In the genomic region with DNA sequence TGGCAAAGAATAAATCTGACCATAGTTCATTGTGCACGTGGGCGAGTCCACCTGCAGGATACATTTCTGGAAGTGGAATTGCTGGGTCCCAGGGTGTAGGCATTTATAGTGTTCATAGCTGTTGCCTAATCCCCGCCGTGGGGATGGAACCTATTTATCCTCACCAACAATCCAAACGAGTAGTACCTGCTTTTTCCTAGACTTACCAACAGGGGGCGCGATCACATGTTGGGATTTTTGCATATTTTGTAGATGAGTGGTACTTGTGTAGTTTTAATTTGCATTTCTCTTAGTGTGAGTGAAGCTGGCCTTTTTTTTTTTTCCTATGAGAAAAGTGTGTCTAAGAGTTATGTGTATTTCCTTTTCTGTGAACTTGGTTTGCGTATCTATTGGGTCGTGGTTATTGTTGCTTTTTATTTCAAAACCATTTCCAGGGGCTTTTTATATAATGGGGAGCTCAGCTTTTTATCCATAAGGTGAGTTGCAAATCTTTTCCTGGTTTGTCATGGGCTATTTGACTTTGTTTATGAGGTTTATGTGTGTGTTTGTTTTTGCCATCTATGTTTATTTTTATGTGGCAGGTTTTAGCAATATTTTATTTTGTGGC, we compare ENCODE assay signal across 8 cellular contexts.
A peak's percentile ranks its signal among the peaks of the same experiment; 100 is the strongest.
DNase-seq lines count a peak whose midpoint lies in the region; ATAC-seq and TF ChIP-seq lines count a peak whose summit lies in the region.

No MANE protein-coding gene starts in this region.

- DNase-seq in CMK (ENCODE audit: low read depth), result peak; percentile 48
- DNase-seq in HS-5 (ENCODE audit: low read depth), result peak; percentile 56
- DNase-seq in RPMI8226, result peak; percentile 44
- peak; percentile 50 for DNase-seq in activated T-helper 1 cell treated with anti-CD3 and anti-CD28 coated beads, Interleukin-12 subunit alpha, Interleukin-12 subunit beta, Interleukin-2, Interleukin-4 antibody, amounts not matched to agents 30 ng/mL and 10 ng/mL and 1 ng/mL, durations not matched to agents 14 hours and 24 hours and 36 hours (ENCODE audit: low spot score)
- DNase-seq in fibroblast of pulmonary artery (ENCODE audit: low read depth), result peak; percentile 89
- peak in 38 of 56 donors; percentile 5 to 66 (median 26) for DNase-seq in nucleus accumbens (lab: John Stamatoyannopoulos, UW)
- DNase-seq in thyroid gland, result peak; percentile 56 to 67

- no peak overlapping the region for H3K4me3 Mint-ChIP-seq in activated T-helper 1 cell treated with anti-CD3 and anti-CD28 coated beads, Interleukin-12 subunit alpha, Interleukin-12 subunit beta, Interleukin-2, Interleukin-4 antibody, amounts not matched to agents 30 ng/mL and 10 ng/mL and 1 ng/mL, durations not matched to agents 14 hours and 24 hours and 36 hours

- no peaks in the 10 kb centered on the region for H3K9me3 Mint-ChIP-seq in activated T-helper 1 cell treated with anti-CD3 and anti-CD28 coated beads, Interleukin-12 subunit alpha, Interleukin-12 subunit beta, Interleukin-2, Interleukin-4 antibody, amounts not matched to agents 30 ng/mL and 10 ng/mL and 1 ng/mL, durations not matched to agents 14 hours and 24 hours and 36 hours

- H3K4me3 ChIP-seq in fibroblast of pulmonary artery (replicated peaks; ENCODE audit: low read depth, low read length) (no peak overlapping the region), thyroid gland (replicated peaks in 1 of 3) (no peak overlapping the region)

- no peak overlapping the region for H3K27ac Mint-ChIP-seq in activated T-helper 1 cell treated with anti-CD3 and anti-CD28 coated beads, Interleukin-12 subunit alpha, Interleukin-12 subunit beta, Interleukin-2, Interleukin-4 antibody, amounts not matched to agents 30 ng/mL and 10 ng/mL and 1 ng/mL, durations not matched to agents 14 hours and 24 hours and 36 hours

- intact Hi-C loops in activated T-helper 1 cell treated with anti-CD3 and anti-CD28 coated beads, Interleukin-12 subunit alpha, Interleukin-12 subunit beta, Interleukin-2, Interleukin-4 antibody, amounts not matched to agents 30 ng/mL and 10 ng/mL and 1 ng/mL, durations not matched to agents 14 hours and 24 hours and 36 hours (cut with micrococcal nuclease), result loop anchor here (1.0 to 10.0 kb wide), 5 partner anchors 33 to 869 kb away; a partner anchor contains a TSS
- intact Hi-C loops in thyroid gland (cut with DNase I), result loop anchor here (5.0 to 10.0 kb wide), 2 partner anchors 77 to 99 kb away; no protein-coding TSS in a partner anchor

- ATAC-seq in HG03280 (IDR thresholded peaks at IDR 0.05; ENCODE audit: unreplicated experiment), result no peak

- peaks cover 7% of the 10 kb centered on the region for H3K4me1 Mint-ChIP-seq in activated T-helper 1 cell treated with anti-CD3 and anti-CD28 coated beads, Interleukin-12 subunit alpha, Interleukin-12 subunit beta, Interleukin-2, Interleukin-4 antibody, amounts not matched to agents 30 ng/mL and 10 ng/mL and 1 ng/mL, durations not matched to agents 14 hours and 24 hours and 36 hours (ENCODE audit: low read depth)

- H3K27me3 Mint-ChIP-seq in activated T-helper 1 cell treated with anti-CD3 and anti-CD28 coated beads, Interleukin-12 subunit alpha, Interleukin-12 subunit beta, Interleukin-2, Interleukin-4 antibody, amounts not matched to agents 30 ng/mL and 10 ng/mL and 1 ng/mL, durations not matched to agents 14 hours and 24 hours and 36 hours (ENCODE audit: insufficient read depth), result peaks cover 6% of the 10 kb centered on the region

- no peaks in the 10 kb centered on the region for H3K36me3 ChIP-seq in thyroid gland

- H3K9me3 ChIP-seq in thyroid gland, result no peaks in the 10 kb centered on the region

- WGBS in thyroid gland, 2 donors, result 30 to 36% methylated on average over 9 of the region's 9 CpGs

- peak; percentile 82 for TF ChIP-seq CTCF in fibroblast of pulmonary artery (IDR thresholded peaks at IDR 0.05; ENCODE audit: low read length, missing control alignments)
- TF ChIP-seq CTCF in thyroid gland (IDR thresholded peaks at IDR 0.05), result peak; percentile 68 to 88 (median 76)

- H3K36me3 Mint-ChIP-seq in activated T-helper 1 cell treated with anti-CD3 and anti-CD28 coated beads, Interleukin-12 subunit alpha, Interleukin-12 subunit beta, Interleukin-2, Interleukin-4 antibody, amounts not matched to agents 30 ng/mL and 10 ng/mL and 1 ng/mL, durations not matched to agents 14 hours and 24 hours and 36 hours (ENCODE audit: low read depth), result no peaks in the 10 kb centered on the region

- H3K27ac ChIP-seq in thyroid gland, result no peak overlapping the region

- H3K27me3 ChIP-seq in thyroid gland, result no peaks in the 10 kb centered on the region

- no peaks in the 10 kb centered on the region for H3K4me1 ChIP-seq in thyroid gland

- no peak for TF ChIP-seq POLR2A in thyroid gland (IDR thresholded peaks at IDR 0.05)

Comparison
In these comparisons a context has a peak if more than half of its experiments do, and no peak if none do; other contexts are left out.
1. DNase-seq: peak in every context shown above with its lines; median percentile 89 in fibroblast of pulmonary artery; 62 in thyroid gland; 56 in HS-5; 50 in activated T-helper 1 cell treated with anti-CD3 and anti-CD28 coated beads, Interleukin-12 subunit alpha, Interleukin-12 subunit beta, Interleukin-2, Interleukin-4 antibody, amounts not matched to agents 30 ng/mL and 10 ng/mL and 1 ng/mL, durations not matched to agents 14 hours and 24 hours and 36 hours; 48 in CMK; 44 in RPMI8226; 26 in nucleus accumbens.